In genomic region chr1:150696995-150697927, GRCh38 we compare ENCODE assay signal across 8 cellular contexts. TPM values are rescaled to one million over a fixed set of nuclear protein-coding genes. Genes with fewer than 3 reads are reported as not detected.
DNase-seq lines count a peak whose midpoint lies in the region; ATAC-seq and TF ChIP-seq lines count a peak whose summit lies in the region.

GOLPH3L (minus strand) TSS chr1:150697154; CDS start chr1:150694838, 2,316 bp downstream.

- no peaks in the 10 kb centered on the region for H3K27me3 Mint-ChIP-seq in activated CD4-positive, alpha-beta memory T cell treated with anti-CD3 and anti-CD28 coated beads for 36 hours

- peak; percentile 100 for DNase-seq in NCI-H82 treated with DMSO at 0.1 percent for 48 hours (lab: John Stamatoyannopoulos, UW; ENCODE audit: unreplicated experiment)
- DNase-seq in activated CD4-positive, alpha-beta memory T cell treated with anti-CD3 and anti-CD28 coated beads for 36 hours = peak; percentile 96
- DNase-seq in ecto neural progenitor cell (ENCODE audit: low spot score) = peak; percentile 95
- peak; percentile 97 for DNase-seq in lower leg skin (ENCODE audit: low spot score in 2 of 2)
- peak; percentile 66 to 84 for DNase-seq in stimulated activated CD4-positive, alpha-beta T cell treated with anti-CD3 and anti-CD28 coated beads, Interleukin-4, amount 100 ng/mL, for 48 hours (ENCODE audit: low read depth in 2 of 2)

- H3K4me3 Mint-ChIP-seq in activated CD4-positive, alpha-beta memory T cell treated with anti-CD3 and anti-CD28 coated beads for 36 hours = peak within 1 kb of the TSS; percentile 96

- ATAC-seq in GM19438 (IDR thresholded peaks at IDR 0.05; ENCODE audit: low read depth, unreplicated experiment) (peak; percentile 98), HG03575 (IDR thresholded peaks at IDR 0.05; ENCODE audit: extremely low read depth, insufficient number of reproducible peaks, low FRiP score, unreplicated experiment) (peak; percentile 81)

- WGBS in lower leg skin, 2 donors = 1 to 3% methylated on average over 18 of the region's 18 CpGs

- no peak for TF ChIP-seq CTCF in C4-2B (conservative IDR thresholded peaks at IDR 0.05)
- TF ChIP-seq CTCF in lower leg skin (IDR thresholded peaks at IDR 0.05) = no peak

- H3K27ac ChIP-seq in C4-2B = peak within 1 kb of the TSS; percentile 33

- H3K36me3 Mint-ChIP-seq in activated CD4-positive, alpha-beta memory T cell treated with anti-CD3 and anti-CD28 coated beads for 36 hours = peaks cover 11% of the 10 kb centered on the region

- peaks cover 28% of the 10 kb centered on the region for H3K4me1 Mint-ChIP-seq in activated CD4-positive, alpha-beta memory T cell treated with anti-CD3 and anti-CD28 coated beads for 36 hours (ENCODE audit: low read depth)

- TF ChIP-seq POLR2A in lower leg skin (IDR thresholded peaks at IDR 0.05) = no peak

- peak within 1 kb of the TSS; percentile 84 for H3K27ac Mint-ChIP-seq in activated CD4-positive, alpha-beta memory T cell treated with anti-CD3 and anti-CD28 coated beads for 36 hours

- CTCF ChIA-PET in activated CD4-positive, alpha-beta memory T cell treated with anti-CD3 and anti-CD28 coated beads for 36 hours (lab: Charles Lee) = interaction anchor here (0.8 to 2.3 kb wide), 8 partner anchors 12 to 298 kb away, joined by 3 to 24 read pairs (median 4); no protein-coding TSS in a partner anchor

- intact Hi-C loops in activated CD4-positive, alpha-beta memory T cell treated with anti-CD3 and anti-CD28 coated beads for 36 hours (cut with micrococcal nuclease) = loop anchor here (2.0 to 10.0 kb wide), 4 partner anchors 68 to 180 kb away; partner anchors contain the start of genes ARNT, CTSS and ENSA
- intact Hi-C loops in lower leg skin (cut with DNase I; ENCODE audit: low total_unique reads) = no loop called here

- peak within 1 kb of the TSS; percentile 28 for H3K4me3 ChIP-seq in lower leg skin (ENCODE audit: low read depth, poor library complexity, severe bottlenecking)

- POLR2A ChIA-PET in activated CD4-positive, alpha-beta memory T cell treated with anti-CD3 and anti-CD28 coated beads for 36 hours (lab: Charles Lee) = interaction anchor here (0.6 to 1.4 kb wide), 6 partner anchors 11 to 135 kb away, joined by 3 to 6 read pairs (median 4); partner anchors contain the start of genes ENSA and MCL1

- no peaks in the 10 kb centered on the region for H3K9me3 Mint-ChIP-seq in activated CD4-positive, alpha-beta memory T cell treated with anti-CD3 and anti-CD28 coated beads for 36 hours

RNA-seq across cellular contexts. Expression of gene GOLPH3L, which starts in this region (rescaled TPM):
- total RNA-seq in activated CD4-positive, alpha-beta memory T cell treated with anti-CD3 and anti-CD28 coated beads for 36 hours = 10 to 100 TPM; 26.1 to 29.1 TPM
- total RNA-seq in lower leg skin = 10 to 100 TPM; 18.0 to 24.3 (median 21.5) TPM

Comparison
In these comparisons a context has a peak if more than half of its experiments do, and no peak if none do; other contexts are left out.
1. Peak in every context shown above with its lines: DNase-seq, ATAC-seq, H3K4me3 ChIP-seq and H3K27ac ChIP-seq.